In the genomic region with DNA sequence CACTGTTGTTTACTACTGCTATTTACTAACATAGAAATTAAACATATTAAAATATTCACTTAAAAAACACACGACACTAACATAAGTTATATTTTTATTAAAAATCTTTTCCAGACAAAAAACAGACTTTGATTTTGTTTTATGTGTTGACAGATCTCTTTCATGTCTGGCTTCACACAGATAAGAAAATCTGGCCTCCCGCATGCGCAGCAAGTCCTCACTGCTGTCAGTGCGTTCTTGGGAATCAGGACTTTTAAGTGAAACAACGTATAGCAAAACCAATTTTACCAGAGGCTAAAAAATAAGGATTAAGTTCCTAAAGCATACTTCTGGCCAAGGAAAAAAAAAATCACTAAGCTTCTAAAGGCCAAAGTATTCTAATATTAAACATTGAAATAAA, we compare ENCODE assay signal across 8 cellular contexts. TPM values are rescaled to one million over a fixed set of nuclear protein-coding genes. Genes with fewer than 3 reads are reported as not detected.
DNase-seq lines count a peak whose midpoint lies in the region; ATAC-seq and TF ChIP-seq lines count a peak whose summit lies in the region.

No MANE protein-coding gene starts in this region.

- TF ChIP-seq RAD21 in liver (IDR thresholded peaks at IDR 0.05) = no peak

- peaks cover 80% of the 10 kb centered on the region for H3K79me2 ChIP-seq in KMS-11 (ENCODE audit: insufficient read depth, low read depth)

- no peak for ATAC-seq in GM19452 (IDR thresholded peaks at IDR 0.05; ENCODE audit: unreplicated experiment)
- no peak for ATAC-seq in GM21717 (IDR thresholded peaks at IDR 0.05; ENCODE audit: unreplicated experiment)

- H3K27me3 ChIP-seq in KMS-11 (ENCODE audit: insufficient read depth, low read depth) = no peaks in the 10 kb centered on the region
- H3K27me3 ChIP-seq in liver (ENCODE audit: control insufficient read depth in 4 of 4, insufficient read depth in 4 of 4, low read length in 3 of 4) = no peaks in the 10 kb centered on the region
- no peaks in the 10 kb centered on the region for H3K27me3 ChIP-seq in uterus

- no peak for TF ChIP-seq POLR2A in uterus (IDR thresholded peaks at IDR 0.05)

- H3K4me1 ChIP-seq in KMS-11 (ENCODE audit: low read depth, poor library complexity, severe bottlenecking) (peaks cover 33% of the 10 kb centered on the region), liver (ENCODE audit: control insufficient read depth in 4 of 4, insufficient read depth in 4 of 4, low read length in 3 of 4) (peaks cover 0 to 67% (median 44%) of the 10 kb centered on the region in 4 donors), uterus (peaks cover 0 to 5% of the 10 kb centered on the region in 2 donors)

- peak overlapping the region; percentile 87 for H3K27ac ChIP-seq in KMS-11
- H3K27ac ChIP-seq in angular gyrus (ENCODE audit: low read depth, low read length) = peak overlapping the region; percentile 99
- peak overlapping the region; percentile 96 to 99 for H3K27ac ChIP-seq in liver (ENCODE audit: low read depth in 1 of 2, low read length in 2 of 2)
- H3K27ac ChIP-seq in uterus = peak overlapping the region; percentile 99

- no peaks in the 10 kb centered on the region for H3K36me3 ChIP-seq in KMS-11 (ENCODE audit: insufficient read depth)
- peaks cover 2 to 6% (median 2%) of the 10 kb centered on the region in 4 donors for H3K36me3 ChIP-seq in liver (ENCODE audit: control insufficient read depth in 4 of 4, insufficient read depth in 3 of 4, low read depth in 1 of 4, low read length in 3 of 4)
- H3K36me3 ChIP-seq in uterus = no peaks in the 10 kb centered on the region

- WGBS in liver = 11% methylated on average over 5 of the region's 5 CpGs

- H3K9ac ChIP-seq in KMS-11 = peak overlapping the region; percentile 75
- peak overlapping the region; percentile 12 to 97 for H3K9ac ChIP-seq in liver (ENCODE audit: low read depth in 1 of 2, low read length in 2 of 2)

- DNase-seq in AG09309 (ENCODE audit: low read depth) (no peak), uterus (no peak), NCI-H774 (lab: John Stamatoyannopoulos, UW) (no peak)

- H3K4me2 ChIP-seq in KMS-11 = peak overlapping the region; percentile 89

- intact Hi-C loops in uterus (cut with DNase I; ENCODE audit: low total_unique reads) = loop anchor here (10.0 kb wide), 1 partner anchor 65 kb away; a partner anchor contains a TSS

- peak overlapping the region; percentile 54 for H3K4me3 ChIP-seq in AG09309 (ENCODE audit: control insufficient read depth, low read depth, low read length)
- peak overlapping the region; percentile 50 for H3K4me3 ChIP-seq in KMS-11 (IDR thresholded peaks at IDR 0.05; ENCODE audit: insufficient read depth, low read depth, low read length)
- H3K4me3 ChIP-seq in liver (ENCODE audit: low read depth in 1 of 3, low read length in 3 of 3) = peak overlapping the region; percentile 73 to 90 (median 81)
- peak overlapping the region; percentile 82 to 92 for H3K4me3 ChIP-seq in uterus

- H3K9me3 ChIP-seq in liver (ENCODE audit: control insufficient read depth in 4 of 4, low read length in 3 of 4) (no peaks in the 10 kb centered on the region), uterus (no peaks in the 10 kb centered on the region)

- TF ChIP-seq CTCF in AG09309 (IDR thresholded peaks at IDR 0.05; ENCODE audit: control insufficient read depth, insufficient read depth, low read depth, low read length, missing control alignments) (no peak), KMS-11 (conservative IDR thresholded peaks at IDR 0.05; ENCODE audit: low read depth, low read length) (no peak), liver (IDR thresholded peaks at IDR 0.05; ENCODE audit: low read depth, low read length, missing input control) (no peak), uterus (IDR thresholded peaks at IDR 0.05) (no peak)

- 0 out of 2 replicates have a peak, but pooled peaks cover 3% of the 10 kb centered on the region for H4K20me1 ChIP-seq in KMS-11 (ENCODE audit: insufficient read depth)

- H2AFZ ChIP-seq in KMS-11 (ENCODE audit: low read depth) = peak overlapping the region; percentile 20; the same call in 1 of the 2 replicates

TF ChIP-seq in liver, 16 proteins besides CTCF, POLR2A, EP300 and RAD21:
- TF ChIP-seq, protein P1, sequence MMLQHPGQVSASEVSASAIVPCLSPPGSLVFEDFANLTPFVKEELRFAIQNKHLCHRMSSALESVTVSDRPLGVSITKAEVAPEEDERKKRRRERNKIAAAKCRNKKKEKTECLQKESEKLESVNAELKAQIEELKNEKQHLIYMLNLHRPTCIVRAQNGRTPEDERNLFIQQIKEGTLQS (IDR thresholded peaks at IDR 0.05) = no peak
- TF ChIP-seq YY1 (IDR thresholded peaks at IDR 0.05) = no peak
- TF ChIP-seq NR2F2 (IDR thresholded peaks at IDR 0.05) = no peak
- TF ChIP-seq TAF1 (conservative IDR thresholded peaks at IDR 0.05) = no peak
- TF ChIP-seq HNF4G (IDR thresholded peaks at IDR 0.05) = no peak
- TF ChIP-seq RXRA (IDR thresholded peaks at IDR 0.05) = no peak
- TF ChIP-seq SP1 (IDR thresholded peaks at IDR 0.05) = no peak
- no peak for TF ChIP-seq EGR1 (IDR thresholded peaks at IDR 0.05; ENCODE audit: low read depth in 2 of 2)
- no peak for TF ChIP-seq HNF4A (conservative IDR thresholded peaks at IDR 0.05)
- TF ChIP-seq, protein P2, sequence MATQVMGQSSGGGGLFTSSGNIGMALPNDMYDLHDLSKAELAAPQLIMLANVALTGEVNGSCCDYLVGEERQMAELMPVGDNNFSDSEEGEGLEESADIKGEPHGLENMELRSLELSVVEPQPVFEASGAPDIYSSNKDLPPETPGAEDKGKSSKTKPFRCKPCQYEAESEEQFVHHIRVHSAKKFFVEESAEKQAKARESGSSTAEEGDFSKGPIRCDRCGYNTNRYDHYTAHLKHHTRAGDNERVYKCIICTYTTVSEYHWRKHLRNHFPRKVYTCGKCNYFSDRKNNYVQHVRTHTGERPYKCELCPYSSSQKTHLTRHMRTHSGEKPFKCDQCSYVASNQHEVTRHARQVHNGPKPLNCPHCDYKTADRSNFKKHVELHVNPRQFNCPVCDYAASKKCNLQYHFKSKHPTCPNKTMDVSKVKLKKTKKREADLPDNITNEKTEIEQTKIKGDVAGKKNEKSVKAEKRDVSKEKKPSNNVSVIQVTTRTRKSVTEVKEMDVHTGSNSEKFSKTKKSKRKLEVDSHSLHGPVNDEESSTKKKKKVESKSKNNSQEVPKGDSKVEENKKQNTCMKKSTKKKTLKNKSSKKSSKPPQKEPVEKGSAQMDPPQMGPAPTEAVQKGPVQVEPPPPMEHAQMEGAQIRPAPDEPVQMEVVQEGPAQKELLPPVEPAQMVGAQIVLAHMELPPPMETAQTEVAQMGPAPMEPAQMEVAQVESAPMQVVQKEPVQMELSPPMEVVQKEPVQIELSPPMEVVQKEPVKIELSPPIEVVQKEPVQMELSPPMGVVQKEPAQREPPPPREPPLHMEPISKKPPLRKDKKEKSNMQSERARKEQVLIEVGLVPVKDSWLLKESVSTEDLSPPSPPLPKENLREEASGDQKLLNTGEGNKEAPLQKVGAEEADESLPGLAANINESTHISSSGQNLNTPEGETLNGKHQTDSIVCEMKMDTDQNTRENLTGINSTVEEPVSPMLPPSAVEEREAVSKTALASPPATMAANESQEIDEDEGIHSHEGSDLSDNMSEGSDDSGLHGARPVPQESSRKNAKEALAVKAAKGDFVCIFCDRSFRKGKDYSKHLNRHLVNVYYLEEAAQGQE (IDR thresholded peaks at IDR 0.05) = no peak
- no peak for TF ChIP-seq FOXA1 (IDR thresholded peaks at IDR 0.05)
- TF ChIP-seq, protein P3, sequence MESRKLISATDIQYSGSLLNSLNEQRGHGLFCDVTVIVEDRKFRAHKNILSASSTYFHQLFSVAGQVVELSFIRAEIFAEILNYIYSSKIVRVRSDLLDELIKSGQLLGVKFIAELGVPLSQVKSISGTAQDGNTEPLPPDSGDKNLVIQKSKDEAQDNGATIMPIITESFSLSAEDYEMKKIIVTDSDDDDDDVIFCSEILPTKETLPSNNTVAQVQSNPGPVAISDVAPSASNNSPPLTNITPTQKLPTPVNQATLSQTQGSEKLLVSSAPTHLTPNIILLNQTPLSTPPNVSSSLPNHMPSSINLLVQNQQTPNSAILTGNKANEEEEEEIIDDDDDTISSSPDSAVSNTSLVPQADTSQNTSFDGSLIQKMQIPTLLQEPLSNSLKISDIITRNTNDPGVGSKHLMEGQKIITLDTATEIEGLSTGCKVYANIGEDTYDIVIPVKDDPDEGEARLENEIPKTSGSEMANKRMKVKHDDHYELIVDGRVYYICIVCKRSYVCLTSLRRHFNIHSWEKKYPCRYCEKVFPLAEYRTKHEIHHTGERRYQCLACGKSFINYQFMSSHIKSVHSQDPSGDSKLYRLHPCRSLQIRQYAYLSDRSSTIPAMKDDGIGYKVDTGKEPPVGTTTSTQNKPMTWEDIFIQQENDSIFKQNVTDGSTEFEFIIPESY (IDR thresholded peaks at IDR 0.05) = no peak
- TF ChIP-seq FOXA2 (IDR thresholded peaks at IDR 0.05) = no peak
- TF ChIP-seq, protein P4, sequence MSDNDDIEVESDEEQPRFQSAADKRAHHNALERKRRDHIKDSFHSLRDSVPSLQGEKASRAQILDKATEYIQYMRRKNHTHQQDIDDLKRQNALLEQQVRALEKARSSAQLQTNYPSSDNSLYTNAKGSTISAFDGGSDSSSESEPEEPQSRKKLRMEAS (IDR thresholded peaks at IDR 0.05) = no peak
- TF ChIP-seq JUND (IDR thresholded peaks at IDR 0.05) = no peak
- TF ChIP-seq GABPA (IDR thresholded peaks at IDR 0.05 in 1 of 2, conservative IDR thresholded peaks at IDR 0.05 in 1 of 2) = no peak

RNA-seq across cellular contexts. Expression of a gene that starts 1.2 kb away (rescaled TPM):
- total RNA-seq in liver = 100 to 1,000 TPM; 137 to 264 TPM
- polyA plus RNA-seq in liver = 10 to 100 TPM; 78.8 to 80.5 TPM
- 10 to 100 TPM; 10.8 to 64.2 (median 17.9) TPM for total RNA-seq in uterus

RNA-seq across cellular contexts. Expression of a gene that starts 6.0 kb away (rescaled TPM):
- total RNA-seq in liver (10 to 100 TPM in 1 of 2 donors, 1 to 10 TPM in 1; 6.9 to 12.1 TPM), uterus (10 to 100 TPM in 2 of 4 donors, 1 to 10 TPM in 2; 1.3 to 21.7 (median 11.2) TPM)
- polyA plus RNA-seq in liver = 1 to 10 TPM; 3.6 to 4.3 TPM

RNA-seq across cellular contexts. Expression of a gene that starts 24.5 kb away (rescaled TPM):
- total RNA-seq in liver (not detected), uterus (not detected)
- polyA plus RNA-seq in liver = not detected
